8 cellular contexts compared by ENCODE assay signal in the genomic region with DNA sequence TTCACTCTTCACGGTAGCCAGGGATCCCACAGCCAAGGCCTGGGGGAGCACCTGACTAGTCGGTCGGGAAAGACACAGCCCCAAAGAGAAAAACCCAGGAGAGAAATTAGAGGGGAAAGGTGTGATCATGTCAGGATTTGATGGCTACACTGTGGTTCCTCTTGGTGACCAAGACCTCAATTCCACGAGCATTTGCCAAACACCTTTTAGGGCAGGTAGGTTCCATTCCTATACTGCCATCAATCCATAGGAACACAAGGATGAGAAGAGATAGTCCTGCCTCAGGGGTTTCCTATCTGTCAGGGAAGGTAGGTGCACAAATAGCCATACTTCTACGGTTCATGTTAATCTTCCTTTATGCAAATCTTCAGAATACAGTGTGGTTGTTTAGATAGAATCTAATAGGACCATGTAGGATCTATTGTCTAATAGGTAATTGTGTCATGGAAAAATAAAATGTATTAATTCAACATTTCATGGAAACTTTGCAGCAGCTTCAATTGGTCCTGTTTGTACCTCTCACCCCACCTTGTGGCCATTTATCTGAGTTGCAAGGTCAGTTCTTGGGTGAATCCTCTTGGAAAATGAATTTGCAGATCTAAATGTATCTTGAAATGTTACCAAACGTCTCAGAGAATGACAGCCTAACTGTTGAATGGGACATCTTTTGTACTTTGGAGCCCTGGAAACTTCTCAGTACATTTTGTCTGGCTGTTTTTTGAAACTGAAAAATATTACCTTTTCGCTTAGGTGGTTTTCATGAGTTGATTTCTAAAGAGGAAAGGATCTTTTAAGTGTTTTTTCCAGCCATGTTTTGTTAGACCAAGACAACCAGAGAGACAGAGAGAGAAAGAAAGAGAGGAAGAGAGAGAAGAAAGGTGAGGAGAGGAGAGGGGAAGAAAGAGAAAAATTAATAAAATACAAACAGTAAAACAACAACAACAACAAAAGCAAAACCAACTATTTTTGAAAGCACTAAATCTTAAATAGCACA. TPM values are rescaled to one million over a fixed set of nuclear protein-coding genes. Genes with fewer than 3 reads are reported as not detected.
A peak's percentile ranks its signal among the peaks of the same experiment; 100 is the strongest.
DNase-seq lines count a peak whose midpoint lies in the region; ATAC-seq, FAIRE-seq and TF ChIP-seq lines count a peak whose summit lies in the region.

No MANE protein-coding gene starts in this region.

- no peaks in the 10 kb centered on the region for H3K27me3 ChIP-seq in OCI-LY1 (ENCODE audit: insufficient read depth, low read length)
- H3K27me3 ChIP-seq in transverse colon = no peaks in the 10 kb centered on the region

- H3K4me3 ChIP-seq in OCI-LY1 (ENCODE audit: low read depth, low read length, poor library complexity, severe bottlenecking) (no peak overlapping the region), cardiac fibroblast (replicated peaks in 1 of 2; ENCODE audit: low read depth in 2 of 2, low read length in 2 of 2) (no peak overlapping the region), transverse colon (no peak overlapping the region)

- no peak for TF ChIP-seq POLR2A in transverse colon (IDR thresholded peaks at IDR 0.05)

- no peak overlapping the region for H3K27ac ChIP-seq in OCI-LY1 (ENCODE audit: low read depth, low read length, poor library complexity, severe bottlenecking)
- H3K27ac ChIP-seq in transverse colon = no peak overlapping the region

- peak; percentile 70 for DNase-seq in COLO829 (ENCODE audit: low spot score)
- DNase-seq in GM19239 (ENCODE audit: insufficient read length, low spot score) = peak; percentile 10
- peak; percentile 86 to 88 for DNase-seq in cardiac fibroblast (ENCODE audit: low read depth in 2 of 2)
- DNase-seq in left lobe of liver (ENCODE audit: low spot score) = no peak
- DNase-seq in transverse colon = peak; percentile 44
- no peak for DNase-seq in T-helper 9 cell

- H3K9me2 ChIP-seq in OCI-LY1 (ENCODE audit: low read depth, low read length) = no peaks in the 10 kb centered on the region

- H3K79me2 ChIP-seq in OCI-LY1 (ENCODE audit: insufficient read depth, low read length) = no peaks in the 10 kb centered on the region

- H3K4me1 ChIP-seq in OCI-LY1 (ENCODE audit: insufficient read depth, low read length, severe bottlenecking) (no peaks in the 10 kb centered on the region), transverse colon (no peaks in the 10 kb centered on the region)

- intact Hi-C loops in transverse colon (cut with DNase I; ENCODE audit: low total_unique reads) = loop anchor here (5.0 kb wide), 1 partner anchor 253 kb away; no protein-coding TSS in a partner anchor

- TF ChIP-seq CTCF in OCI-LY1 (IDR thresholded peaks at IDR 0.05; ENCODE audit: low read length) = peak; percentile 92
- peak; percentile 76 for TF ChIP-seq CTCF in cardiac fibroblast (IDR thresholded peaks at IDR 0.05; ENCODE audit: low read depth, low read length)
- peak; percentile 73 to 87 (median 79) for TF ChIP-seq CTCF in transverse colon (IDR thresholded peaks at IDR 0.05)

- in situ Hi-C loops in transverse colon (cut with MboI; ENCODE audit: low pct_ligation_motif_present in 1 of 4, low pct_unique_long_range_greater_than_20kb in 1 of 4, low sequenced_read_pairs in 3 of 4) = loop anchor here (5.0 to 10.0 kb wide), 2 partner anchors 250 to 253 kb away; no protein-coding TSS in a partner anchor

- ATAC-seq in left lobe of liver = peak; percentile 82
- no peak for ATAC-seq in HG03095 (IDR thresholded peaks at IDR 0.05; ENCODE audit: unreplicated experiment)

- no peak for FAIRE-seq in GM19239 (lab: Jason Lieb, UNC)

- H3F3A ChIP-seq in OCI-LY1 (ENCODE audit: insufficient read depth, low read length) = no peaks in the 10 kb centered on the region

- no peak overlapping the region for H3K9ac ChIP-seq in OCI-LY1 (ENCODE audit: low read length)

- H3K4me2 ChIP-seq in OCI-LY1 (ENCODE audit: low read length) = no peak overlapping the region

- no peaks in the 10 kb centered on the region for H3K9me3 ChIP-seq in OCI-LY1 (ENCODE audit: low read length)
- H3K9me3 ChIP-seq in transverse colon = no peaks in the 10 kb centered on the region

- no peak for TF ChIP-seq EP300 in transverse colon (IDR thresholded peaks at IDR 0.05; ENCODE audit: low read depth)

- no peak overlapping the region for H2AFZ ChIP-seq in OCI-LY1 (ENCODE audit: low read length)

- no peaks in the 10 kb centered on the region for H3K36me3 ChIP-seq in OCI-LY1 (ENCODE audit: insufficient read depth, low read length)
- no peaks in the 10 kb centered on the region for H3K36me3 ChIP-seq in transverse colon

- 56 to 68% methylated on average over 6 to 7 of the region's 7 CpGs for WGBS in transverse colon (ENCODE audit: low coverage in 1 of 2), 2 donors

- no peaks in the 10 kb centered on the region for H4K20me1 ChIP-seq in OCI-LY1 (ENCODE audit: insufficient read depth, low read length)

RNA-seq across cellular contexts. Expression of a gene that starts 33.7 kb away (rescaled TPM):
- total RNA-seq in left lobe of liver (28.2 TPM), transverse colon (10 to 100 TPM in 2 of 4 donors, 1 to 10 TPM in 2; 8.4 to 16.7 (median 12.3) TPM)

Comparison
In these comparisons a context has a peak if more than half of its experiments do, and no peak if none do; other contexts are left out.
1. DNase-seq: peak in COLO829 (single experiment), GM19239 (single experiment), cardiac fibroblast (2 of 2) and transverse colon (single experiment); none in left lobe of liver (single experiment) and T-helper 9 cell (single experiment).
2. Peak in every context shown above with its lines, with median percentiles within 50 percentile points of each other: CTCF ChIP-seq.